11 cellular contexts compared by ENCODE assay signal in the genomic region with DNA sequence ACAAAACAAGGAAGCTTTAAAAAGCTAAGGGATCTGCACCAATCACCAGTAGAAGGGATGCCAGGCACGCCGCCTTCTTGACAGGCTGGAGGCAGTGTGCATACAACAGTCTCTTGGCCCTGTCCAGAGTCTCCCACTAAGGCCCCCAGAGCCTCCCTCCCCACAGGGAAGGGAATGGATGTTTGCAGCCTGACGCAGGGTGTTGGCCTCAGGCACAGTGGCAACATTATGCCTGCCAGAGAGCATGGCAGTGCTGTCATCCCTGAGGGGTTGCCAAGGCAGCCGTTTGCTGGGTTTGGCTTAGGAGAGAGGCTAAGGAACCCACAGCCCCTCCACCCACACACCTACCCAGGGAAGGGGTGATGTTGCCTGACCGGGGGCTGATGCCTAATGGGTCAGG. TPM values are rescaled to one million over a fixed set of nuclear protein-coding genes. Genes with fewer than 3 reads are reported as not detected.
A peak's percentile ranks its signal among the peaks of the same experiment; 100 is the strongest.
DNase-seq lines count a peak whose midpoint lies in the region; ATAC-seq, FAIRE-seq and TF ChIP-seq lines count a peak whose summit lies in the region.
"Had no signal": no experiment of that assay in that cellular context is flagged by ENCODE, and none has a peak within 500 bp of the region (broad histone marks: within the 10 kb centered on the region; RNA-seq: fewer than 3 reads in every experiment).

No MANE protein-coding gene starts in this region.

- CTCF ChIA-PET in activated CD8-positive, alpha-beta memory T cell treated with anti-CD3 and anti-CD28 coated beads, Interleukin-2, amount 10 ng/mL, durations not matched to agents 7 days and 5 days (lab: Charles Lee), result interaction anchor here (0.7 to 17.8 kb wide), 3 partner anchors 10 to 99 kb away, joined by 3 to 657 read pairs (median 52); no protein-coding TSS in a partner anchor

- H3K4me3 Mint-ChIP-seq in activated CD8-positive, alpha-beta memory T cell treated with anti-CD3 and anti-CD28 coated beads, Interleukin-2, amount 10 ng/mL, durations not matched to agents 7 days and 5 days, result peak overlapping the region; percentile 80
- peak overlapping the region; percentile 97 for H3K4me3 Mint-ChIP-seq in astrocyte (ENCODE audit: unreplicated experiment)

- ATAC-seq in activated CD8-positive, alpha-beta memory T cell treated with anti-CD3 and anti-CD28 coated beads, Interleukin-2, amount 10 ng/mL, durations not matched to agents 7 days and 5 days, result no peak
- no peak for ATAC-seq in HG03442 (IDR thresholded peaks at IDR 0.05; ENCODE audit: unreplicated experiment)

- H3K9me3 Mint-ChIP-seq in activated CD8-positive, alpha-beta memory T cell treated with anti-CD3 and anti-CD28 coated beads, Interleukin-2, amount 10 ng/mL, durations not matched to agents 7 days and 5 days (ENCODE audit: low read depth), result no peaks in the 10 kb centered on the region
- H3K9me3 Mint-ChIP-seq in astrocyte (ENCODE audit: unreplicated experiment), result no peaks in the 10 kb centered on the region

- H3K4me2 ChIP-seq in astrocyte (ENCODE audit: low read length), result peak overlapping the region; percentile 63

- FAIRE-seq in astrocyte (lab: Jason Lieb, UNC), result no peak
- no peak for FAIRE-seq in kidney (lab: Jason Lieb, UNC)

- H3K27ac ChIP-seq in astrocyte (ENCODE audit: low read depth, low read length) (peak overlapping the region; percentile 25), layer of hippocampus (ENCODE audit: low read depth, low read length) (peak overlapping the region; percentile 77), temporal lobe (ENCODE audit: low read depth, low read length) (peak overlapping the region; percentile 77), kidney (ENCODE audit: low read depth in 2 of 2, low read length in 2 of 2) (no peak overlapping the region)
- H3K27ac ChIP-seq: colonic mucosa had no signal

- H3K79me2 ChIP-seq in astrocyte (ENCODE audit: insufficient read depth, low read length), result peaks cover 89% of the 10 kb centered on the region

- H3K4me3 ChIP-seq in astrocyte (ENCODE audit: insufficient read depth, low read depth, low read length) (no peak overlapping the region), kidney (ENCODE audit: low read length in 2 of 2) (no peak overlapping the region)
- H3K4me3 ChIP-seq: colonic mucosa had no signal

- H4K20me1 ChIP-seq in astrocyte (ENCODE audit: insufficient read depth, low read length), result peaks cover 78% of the 10 kb centered on the region

- no peak for DNase-seq in activated CD8-positive, alpha-beta memory T cell treated with anti-CD3 and anti-CD28 coated beads, Interleukin-2, amount 10 ng/mL, durations not matched to agents 7 days and 5 days
- DNase-seq in activated CD8-positive, alpha-beta memory T cell treated with anti-CD3 and anti-CD28 coated beads for 24 hours, result no peak
- DNase-seq in astrocyte (ENCODE audit: low read depth) (no peak), SIG-M5 (lab: John Stamatoyannopoulos, UW) (no peak), kidney (no peak)
- DNase-seq: colonic mucosa, OCI-M1 had no signal

- intact Hi-C loops in kidney (cut with DNase I), result no loop called here

- H3K4me1 ChIP-seq in astrocyte (ENCODE audit: insufficient read depth, low read length), result peaks cover 50% of the 10 kb centered on the region
- H3K4me1 ChIP-seq in kidney (ENCODE audit: control insufficient read depth in 1 of 2, insufficient read depth in 1 of 2, low read depth in 1 of 2, low read length in 2 of 2), result peaks cover 6 to 12% of the 10 kb centered on the region in 2 donors

- H2AFZ ChIP-seq in astrocyte (ENCODE audit: low read depth, low read length), result no peak overlapping the region

- no peaks in the 10 kb centered on the region for H3K27me3 Mint-ChIP-seq in activated CD8-positive, alpha-beta memory T cell treated with anti-CD3 and anti-CD28 coated beads, Interleukin-2, amount 10 ng/mL, durations not matched to agents 7 days and 5 days
- H3K27me3 Mint-ChIP-seq in astrocyte (ENCODE audit: low read depth, unreplicated experiment), result no peaks in the 10 kb centered on the region

- peaks cover 54% of the 10 kb centered on the region for H3K36me3 Mint-ChIP-seq in activated CD8-positive, alpha-beta memory T cell treated with anti-CD3 and anti-CD28 coated beads, Interleukin-2, amount 10 ng/mL, durations not matched to agents 7 days and 5 days
- H3K36me3 Mint-ChIP-seq in astrocyte (ENCODE audit: low read depth, unreplicated experiment), result peaks cover 34% of the 10 kb centered on the region

- H3K27ac Mint-ChIP-seq in activated CD8-positive, alpha-beta memory T cell treated with anti-CD3 and anti-CD28 coated beads, Interleukin-2, amount 10 ng/mL, durations not matched to agents 7 days and 5 days, result peak overlapping the region; percentile 94
- H3K27ac Mint-ChIP-seq in astrocyte (ENCODE audit: unreplicated experiment), result peak overlapping the region; percentile 90

- no peaks in the 10 kb centered on the region for H3K9me3 ChIP-seq in astrocyte (ENCODE audit: insufficient read depth, low read depth, low read length)
- no peaks in the 10 kb centered on the region for H3K9me3 ChIP-seq in kidney (ENCODE audit: control insufficient read depth in 1 of 2, low read length in 2 of 2)
- H3K9me3 ChIP-seq: colonic mucosa had no signal

- peaks cover 36% of the 10 kb centered on the region for H3K36me3 ChIP-seq in astrocyte (ENCODE audit: insufficient read depth, low read length)
- peaks cover 2 to 5% of the 10 kb centered on the region in 2 donors for H3K36me3 ChIP-seq in kidney (ENCODE audit: control insufficient read depth in 1 of 2, insufficient read depth in 2 of 2, low read length in 2 of 2)
- H3K36me3 ChIP-seq: colonic mucosa had no signal

- TF ChIP-seq CTCF in astrocyte (IDR thresholded peaks at IDR 0.05; ENCODE audit: insufficient read depth, low read depth, low read length), result no peak
- TF ChIP-seq CTCF in kidney (IDR thresholded peaks at IDR 0.05; ENCODE audit: borderline replicate concordance, extremely low read depth, insufficient read depth), result no peak

- H3K4me1 Mint-ChIP-seq in activated CD8-positive, alpha-beta memory T cell treated with anti-CD3 and anti-CD28 coated beads, Interleukin-2, amount 10 ng/mL, durations not matched to agents 7 days and 5 days, result peaks cover 70% of the 10 kb centered on the region
- H3K4me1 Mint-ChIP-seq in astrocyte (ENCODE audit: low read depth, unreplicated experiment), result peaks cover 59% of the 10 kb centered on the region

- no peaks in the 10 kb centered on the region for H3K27me3 ChIP-seq in astrocyte (ENCODE audit: insufficient read depth, low read length)
- H3K27me3 ChIP-seq in layer of hippocampus (ENCODE audit: control insufficient read depth, insufficient read depth, low read length), result no peaks in the 10 kb centered on the region
- H3K27me3 ChIP-seq: colonic mucosa had no signal

- H3K9ac ChIP-seq in astrocyte (ENCODE audit: low read length), result peak overlapping the region; percentile 0
- no peak overlapping the region for H3K9ac ChIP-seq in kidney (ENCODE audit: low read length in 2 of 2)

RNA-seq across cellular contexts. Expression of gene HBEGF, which starts 4.8 kb away (rescaled TPM):
- total RNA-seq in activated CD8-positive, alpha-beta memory T cell treated with anti-CD3 and anti-CD28 coated beads, Interleukin-2, amount 10 ng/mL, durations not matched to agents 7 days and 5 days, result 10 to 100 TPM; 10.7 to 13.5 TPM
- total RNA-seq in astrocyte, result 257 and 272 TPM in 2 replicates
- 14.3 TPM for total RNA-seq in temporal lobe
- total RNA-seq in kidney, result 7.8 TPM
- 6.0 TPM for polyA plus RNA-seq in kidney (ENCODE audit: insufficient read depth, low read depth, low replicate concordance)

RNA-seq across cellular contexts. Expression of gene SLC4A9, which starts 18.4 kb away (rescaled TPM):
- total RNA-seq in activated CD8-positive, alpha-beta memory T cell treated with anti-CD3 and anti-CD28 coated beads, Interleukin-2, amount 10 ng/mL, durations not matched to agents 7 days and 5 days, result under 1 TPM; 0.07 to 0.35 TPM
- total RNA-seq in astrocyte, result 0.25 TPM in 1 of 2 replicates, not detected in the other
- total RNA-seq in temporal lobe, result under 0.01 TPM
- total RNA-seq in kidney, result 2.5 TPM
- polyA plus RNA-seq in kidney (ENCODE audit: insufficient read depth, low read depth, low replicate concordance), result 29.9 TPM
- total RNA-seq: renal cortical epithelial cell had no signal

RNA-seq across cellular contexts. Expression of gene PFDN1, which starts 38.7 kb away (rescaled TPM):
- 10 to 100 TPM; 48.9 to 57.5 TPM for total RNA-seq in activated CD8-positive, alpha-beta memory T cell treated with anti-CD3 and anti-CD28 coated beads, Interleukin-2, amount 10 ng/mL, durations not matched to agents 7 days and 5 days
- total RNA-seq in astrocyte (199 and 202 TPM in 2 replicates), temporal lobe (45.5 TPM), kidney (48.9 TPM)
- polyA plus RNA-seq in kidney (ENCODE audit: insufficient read depth, low read depth, low replicate concordance), result 85.8 TPM

Comparison
In these comparisons a context has a peak if more than half of its experiments do, and no peak if none do; other contexts are left out.
1. H3K27ac ChIP-seq: peak in astrocyte (single experiment), layer of hippocampus (single experiment) and temporal lobe (single experiment); none in kidney (0 of 2).
2. RNA of gene HBEGF, which starts 4.8 kb away (total RNA-seq): 257 to 272 TPM in astrocyte; 14.3 TPM in temporal lobe (single experiment), 10.7 to 13.5 TPM in activated CD8-positive, alpha-beta memory T cell treated with anti-CD3 and anti-CD28 coated beads, Interleukin-2, amount 10 ng/mL, durations not matched to agents 7 days and 5 days and 7.8 TPM in kidney (single experiment); every median in the first group is over 10 times any median in the second.